In genomic region chr1:114388432-114389003, GRCh38 we compare ENCODE assay signal across 1 cellular context.
TF ChIP-seq lines count a peak whose summit lies in the region.

No MANE protein-coding gene starts in this region.

TF ChIP-seq in K562, 482 proteins besides CTCF, POLR2A, EP300 and RAD21 (continued from another document and continues in another):
- TF ChIP-seq, protein P1, sequence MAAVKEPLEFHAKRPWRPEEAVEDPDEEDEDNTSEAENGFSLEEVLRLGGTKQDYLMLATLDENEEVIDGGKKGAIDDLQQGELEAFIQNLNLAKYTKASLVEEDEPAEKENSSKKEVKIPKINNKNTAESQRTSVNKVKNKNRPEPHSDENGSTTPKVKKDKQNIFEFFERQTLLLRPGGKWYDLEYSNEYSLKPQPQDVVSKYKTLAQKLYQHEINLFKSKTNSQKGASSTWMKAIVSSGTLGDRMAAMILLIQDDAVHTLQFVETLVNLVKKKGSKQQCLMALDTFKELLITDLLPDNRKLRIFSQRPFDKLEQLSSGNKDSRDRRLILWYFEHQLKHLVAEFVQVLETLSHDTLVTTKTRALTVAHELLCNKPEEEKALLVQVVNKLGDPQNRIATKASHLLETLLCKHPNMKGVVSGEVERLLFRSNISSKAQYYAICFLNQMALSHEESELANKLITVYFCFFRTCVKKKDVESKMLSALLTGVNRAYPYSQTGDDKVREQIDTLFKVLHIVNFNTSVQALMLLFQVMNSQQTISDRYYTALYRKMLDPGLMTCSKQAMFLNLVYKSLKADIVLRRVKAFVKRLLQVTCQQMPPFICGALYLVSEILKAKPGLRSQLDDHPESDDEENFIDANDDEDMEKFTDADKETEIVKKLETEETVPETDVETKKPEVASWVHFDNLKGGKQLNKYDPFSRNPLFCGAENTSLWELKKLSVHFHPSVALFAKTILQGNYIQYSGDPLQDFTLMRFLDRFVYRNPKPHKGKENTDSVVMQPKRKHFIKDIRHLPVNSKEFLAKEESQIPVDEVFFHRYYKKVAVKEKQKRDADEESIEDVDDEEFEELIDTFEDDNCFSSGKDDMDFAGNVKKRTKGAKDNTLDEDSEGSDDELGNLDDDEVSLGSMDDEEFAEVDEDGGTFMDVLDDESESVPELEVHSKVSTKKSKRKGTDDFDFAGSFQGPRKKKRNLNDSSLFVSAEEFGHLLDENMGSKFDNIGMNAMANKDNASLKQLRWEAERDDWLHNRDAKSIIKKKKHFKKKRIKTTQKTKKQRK (IDR thresholded peaks at IDR 0.05; ENCODE audit: borderline replicate concordance, low read depth, low read length): no peak
- TF ChIP-seq ARHGAP35 (IDR thresholded peaks at IDR 0.05; ENCODE audit: partially characterized antibody) (peak; percentile 80), TRIM28 (IDR thresholded peaks at IDR 0.05) (peak; percentile 25; the same call in 1 of the 2 replicates), ZNF143 (CRISPR knock-in tag; IDR thresholded peaks at IDR 0.05) (no peak), BRF1 (IDR thresholded peaks at IDR 0.05; ENCODE audit: borderline replicate concordance, extremely low read depth, insufficient read length) (no peak), ARID2 (IDR thresholded peaks at IDR 0.05) (no peak), ARID3A (IDR thresholded peaks at IDR 0.05; ENCODE audit: borderline replicate concordance, low read depth, low read length) (peak; percentile 79; the same call in 1 of the 2 replicates), HNRNPLL (IDR thresholded peaks at IDR 0.05; ENCODE audit: low read depth, low read length, poor library complexity, severe bottlenecking) (no peak), ZNF175 (CRISPR knock-in tag; IDR thresholded peaks at IDR 0.05; ENCODE audit: low read depth) (no peak), NFXL1 (CRISPR knock-in tag; IDR thresholded peaks at IDR 0.05) (no peak), MYC (IDR thresholded peaks at IDR 0.05; ENCODE audit: low read depth, low read length) (0 out of 2 replicates have a peak, but pooled peaks have one; percentile 27), MYC (CRISPR knock-in tag; IDR thresholded peaks at IDR 0.05; ENCODE audit: borderline replicate concordance, low read depth) (peak; percentile 57; the same call in 1 of the 2 replicates), SLC30A9 (CRISPR knock-in tag; IDR thresholded peaks at IDR 0.05) (no peak), SNIP1 (IDR thresholded peaks at IDR 0.05; ENCODE audit: low read depth) (no peak), NFE2L1 (tag; IDR thresholded peaks at IDR 0.05; ENCODE audit: borderline replicate concordance, low read depth) (no peak), ZNF431 (CRISPR knock-in tag; IDR thresholded peaks at IDR 0.05) (no peak), ZNF316 (IDR thresholded peaks at IDR 0.05) (no peak), TAL1 (IDR thresholded peaks at IDR 0.05) (peak; percentile 96), HNRNPH1 (optimal IDR thresholded peaks at IDR 0.05; ENCODE audit: low read depth, low read length) (no peak), CHD4 (IDR thresholded peaks at IDR 0.05; ENCODE audit: insufficient read depth, insufficient replicate concordance, low read depth, low read length, poor library complexity, severe bottlenecking) (no peak), ERF (CRISPR knock-in tag; IDR thresholded peaks at IDR 0.05) (no peak), ZNF407 (IDR thresholded peaks at IDR 0.05; ENCODE audit: low read depth) (no peak; the same call in 1 of the 2 replicates), ZNF311 (CRISPR knock-in tag; IDR thresholded peaks at IDR 0.05) (no peak), KLF1 (tag; IDR thresholded peaks at IDR 0.05) (no peak), CAMTA2 (CRISPR knock-in tag; conservative IDR thresholded peaks at IDR 0.05) (no peak), ZC3H8 (IDR thresholded peaks at IDR 0.05) (no peak), USF1 (CRISPR knock-in tag; IDR thresholded peaks at IDR 0.05) (no peak), L3MBTL2 (IDR thresholded peaks at IDR 0.05) (peak; percentile 59; the same call in 1 of the 2 replicates), FOXP4 (CRISPR knock-in tag; IDR thresholded peaks at IDR 0.05; ENCODE audit: borderline replicate concordance) (no peak), SAP30 (IDR thresholded peaks at IDR 0.05; ENCODE audit: borderline replicate concordance, insufficient read depth, low read depth, low read length, poor library complexity, severe bottlenecking) (no peak), HIVEP1 (CRISPR knock-in tag; IDR thresholded peaks at IDR 0.05) (no peak), CEBPG (CRISPR knock-in tag; IDR thresholded peaks at IDR 0.05) (no peak), CEBPG (tag; conservative IDR thresholded peaks at IDR 0.05 in 1 of 2, IDR thresholded peaks at IDR 0.05 in 1 of 2) (peak in 1 of 2 experiments; percentile 33; a peak in 2 of 4 replicates), ZNF778 (CRISPR knock-in tag; IDR thresholded peaks at IDR 0.05) (no peak), ZNF584 (CRISPR knock-in tag; IDR thresholded peaks at IDR 0.05; ENCODE audit: low read depth) (0 out of 2 replicates have a peak, but pooled peaks have one; percentile 68), HDAC6 (IDR thresholded peaks at IDR 0.05; ENCODE audit: low read depth, low read length) (no peak), HMG20B (CRISPR knock-in tag; IDR thresholded peaks at IDR 0.05) (no peak), POLR2AphosphoS5 (IDR thresholded peaks at IDR 0.05; ENCODE audit: control insufficient read depth, insufficient read depth, low read depth, low read length) (peak; percentile 64), GABPB1 (CRISPR knock-in tag; IDR thresholded peaks at IDR 0.05) (no peak), CBX2 (IDR thresholded peaks at IDR 0.05; ENCODE audit: insufficient read depth, low read length, poor library complexity, severe bottlenecking) (no peak), ZEB2 (IDR thresholded peaks at IDR 0.05) (0 out of 2 replicates have a peak, but pooled peaks have one; percentile 60)
- TF ChIP-seq, protein P2, sequence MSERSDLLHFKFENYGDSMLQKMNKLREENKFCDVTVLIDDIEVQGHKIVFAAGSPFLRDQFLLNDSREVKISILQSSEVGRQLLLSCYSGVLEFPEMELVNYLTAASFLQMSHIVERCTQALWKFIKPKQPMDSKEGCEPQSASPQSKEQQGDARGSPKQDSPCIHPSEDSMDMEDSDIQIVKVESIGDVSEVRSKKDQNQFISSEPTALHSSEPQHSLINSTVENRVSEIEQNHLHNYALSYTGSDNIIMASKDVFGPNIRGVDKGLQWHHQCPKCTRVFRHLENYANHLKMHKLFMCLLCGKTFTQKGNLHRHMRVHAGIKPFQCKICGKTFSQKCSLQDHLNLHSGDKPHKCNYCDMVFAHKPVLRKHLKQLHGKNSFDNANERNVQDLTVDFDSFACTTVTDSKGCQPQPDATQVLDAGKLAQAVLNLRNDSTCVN (CRISPR knock-in tag; IDR thresholded peaks at IDR 0.05): no peak
- TF ChIP-seq, protein P3, sequence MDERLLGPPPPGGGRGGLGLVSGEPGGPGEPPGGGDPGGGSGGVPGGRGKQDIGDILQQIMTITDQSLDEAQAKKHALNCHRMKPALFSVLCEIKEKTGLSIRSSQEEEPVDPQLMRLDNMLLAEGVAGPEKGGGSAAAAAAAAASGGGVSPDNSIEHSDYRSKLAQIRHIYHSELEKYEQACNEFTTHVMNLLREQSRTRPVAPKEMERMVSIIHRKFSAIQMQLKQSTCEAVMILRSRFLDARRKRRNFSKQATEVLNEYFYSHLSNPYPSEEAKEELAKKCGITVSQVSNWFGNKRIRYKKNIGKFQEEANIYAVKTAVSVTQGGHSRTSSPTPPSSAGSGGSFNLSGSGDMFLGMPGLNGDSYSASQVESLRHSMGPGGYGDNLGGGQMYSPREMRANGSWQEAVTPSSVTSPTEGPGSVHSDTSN (CRISPR knock-in tag; IDR thresholded peaks at IDR 0.05; ENCODE audit: low read depth): no peak
- TF ChIP-seq, protein P3 (tag; conservative IDR thresholded peaks at IDR 0.05; ENCODE audit: low read depth): peak; percentile 97
